In genomic region chr3:70990190-70990589, GRCh38 we compare ENCODE assay signal across 12 cellular contexts.
DNase-seq lines count a peak whose midpoint lies in the region; ATAC-seq and TF ChIP-seq lines count a peak whose summit lies in the region.
"Had no signal": no experiment of that assay in that cellular context is flagged by ENCODE, and none has a peak within 500 bp of the region (broad histone marks: within the 10 kb centered on the region; RNA-seq: fewer than 3 reads in every experiment).

No MANE protein-coding gene starts in this region.

- H3K4me1 ChIP-seq in IMR-90 (ENCODE audit: control insufficient read depth, insufficient read depth, low read length) (peaks cover 23% of the 10 kb centered on the region), ascending aorta (peaks cover 14 to 79% of the 10 kb centered on the region in 2 donors), psoas muscle (peaks cover 44% of the 10 kb centered on the region)

- no peaks in the 10 kb centered on the region for H4K20me1 ChIP-seq in IMR-90 (ENCODE audit: insufficient read depth, low read length)

- H2AK5ac ChIP-seq in IMR-90 (ENCODE audit: low read depth, low read length): no peak overlapping the region

- peak overlapping the region; percentile 8 for H3K27ac ChIP-seq in CD4-positive, alpha-beta T cell (ENCODE audit: low read depth, low read length)
- H3K27ac ChIP-seq in IMR-90 (ENCODE audit: insufficient read depth, low read length) (peak overlapping the region; percentile 22; the same call in 1 of the 2 replicates), ascending aorta (peak overlapping the region; percentile 79 to 82), psoas muscle (peak overlapping the region; percentile 25)

- H3K9me1 ChIP-seq in IMR-90 (ENCODE audit: insufficient read depth, low read length): peaks cover 15% of the 10 kb centered on the region; the same call in 1 of the 2 replicates

- H3K9me3 Mint-ChIP-seq in CD4-positive, alpha-beta T cell: peaks cover 3% of the 10 kb centered on the region

- H3K56ac ChIP-seq in IMR-90 (ENCODE audit: extremely low read depth, insufficient read depth, low read length): no peak overlapping the region

- no peak overlapping the region for H3K4me2 ChIP-seq in IMR-90 (ENCODE audit: low read depth, low read length)

- dilution Hi-C loops in IMR-90 (cut with HindIII; ENCODE audit: low sequenced_read_pairs, unreplicated experiment): no loop called here

- TF ChIP-seq RAD21 in IMR-90 (IDR thresholded peaks at IDR 0.05; ENCODE audit: low read length): no peak

- no peak overlapping the region for H2AFZ ChIP-seq in IMR-90 (replicated peaks; ENCODE audit: low read length, poor library complexity)

- WGBS in IMR-90 (ENCODE audit: extremely low coverage in 2 of 2, insufficient read length in 1 of 2), 2 experiments: no CpG with 5 or more reads among the region's 2 CpGs
- WGBS in psoas muscle, 3 donors: 88 to 94% (median 94%) methylated on average over 2 of the region's 2 CpGs

- H3K23ac ChIP-seq in IMR-90 (ENCODE audit: low read depth, low read length): peak overlapping the region; percentile 29; the same call in 1 of the 2 replicates

- no peak overlapping the region for H2AK9ac ChIP-seq in IMR-90 (replicated peaks; ENCODE audit: low read depth, low read length, poor library complexity)

- H4K8ac ChIP-seq in IMR-90 (ENCODE audit: low read depth in 2 of 2, low read length in 2 of 2): peak overlapping the region; percentile 46 to 84; a peak in 3 of 4 replicates

- H3K4me1 Mint-ChIP-seq in CD4-positive, alpha-beta T cell (ENCODE audit: low read depth): peaks cover 90% of the 10 kb centered on the region

- CTCF ChIA-PET in CD4-positive, alpha-beta T cell (lab: Charles Lee): interaction anchor here (0.6 to 1.1 kb wide), 2 partner anchors 13 to 71 kb away, joined by 3 read pairs; no protein-coding TSS in a partner anchor
- CTCF ChIA-PET in IMR-90 (lab: Yijun Ruan, JAX): interaction anchor here (0.6 kb wide), 1 partner anchor 22 kb away, joined by 4 read pairs; no protein-coding TSS in a partner anchor

- in situ Hi-C loops in IMR-90 (cut with MboI; ENCODE audit: low sequenced_read_pairs): loop anchor here (10.0 kb wide), 1 partner anchor 595 kb away; the partner anchor contains the start of gene FOXP1

- H4K5ac ChIP-seq in IMR-90 (ENCODE audit: low read depth, low read length): peak overlapping the region; percentile 85

- peaks cover 100% of the 10 kb centered on the region for H3K36me3 Mint-ChIP-seq in CD4-positive, alpha-beta T cell (ENCODE audit: low read depth)

- peak; percentile 50 for ATAC-seq in CD4-positive, alpha-beta T cell (ENCODE audit: poor library complexity)
- ATAC-seq in IMR-90 (ENCODE audit: low read depth) (no peak), psoas muscle (no peak), GM21367 (IDR thresholded peaks at IDR 0.05; ENCODE audit: unreplicated experiment) (no peak)
- ATAC-seq: foreskin keratinocyte had no signal

- TF ChIP-seq POLR2A in IMR-90 (IDR thresholded peaks at IDR 0.05; ENCODE audit: low read depth, low read length): no peak

- H3K27ac Mint-ChIP-seq in CD4-positive, alpha-beta T cell: peak overlapping the region; percentile 89

- intact Hi-C loops in CD4-positive, alpha-beta T cell (cut with DNase I, micrococcal nuclease): loop anchor here in 1 of 2 experiments (2.0 kb wide), 1 partner anchor 17 kb away; no protein-coding TSS in a partner anchor
- intact Hi-C loops in IMR-90 (cut with micrococcal nuclease): no loop called here
- intact Hi-C loops in ascending aorta (cut with DNase I): loop anchor here (5.0 kb wide), 1 partner anchor 257 kb away; no protein-coding TSS in a partner anchor
- intact Hi-C loops in psoas muscle (cut with DNase I): no loop called here

- peak overlapping the region; percentile 87; the same call in 1 of the 2 replicates for H3K18ac ChIP-seq in IMR-90 (ENCODE audit: low read depth, low read length)

- no peaks in the 10 kb centered on the region for H3K9me3 ChIP-seq in CD4-positive, alpha-beta T cell (ENCODE audit: control insufficient read depth, low read length)
- H3K9me3 ChIP-seq in IMR-90 (ENCODE audit: control insufficient read depth, insufficient read depth, low read length) (no peaks in the 10 kb centered on the region), ascending aorta (no peaks in the 10 kb centered on the region), psoas muscle (no peaks in the 10 kb centered on the region)

- H2BK20ac ChIP-seq in IMR-90 (ENCODE audit: low read depth, low read length): peak overlapping the region; percentile 47; the same call in 1 of the 2 replicates

- H2BK5ac ChIP-seq in IMR-90 (ENCODE audit: low read depth, low read length, poor library complexity, severe bottlenecking): peak overlapping the region; percentile 81

- H3K27me3 Mint-ChIP-seq in CD4-positive, alpha-beta T cell: no peaks in the 10 kb centered on the region

- H2BK15ac ChIP-seq in IMR-90 (ENCODE audit: low read depth, low read length): peak overlapping the region; percentile 69; the same call in 1 of the 3 replicates

- peak overlapping the region; percentile 50; the same call in 1 of the 2 replicates for H2BK120ac ChIP-seq in IMR-90 (ENCODE audit: low read depth, low read length)

- BruUV-seq in IMR-90 (replicated peaks; lab: Mats Ljungman, UMichigan): no TSS peak

- no peak overlapping the region for H3K9ac ChIP-seq in IMR-90 (ENCODE audit: low read depth, low read length)

- H3K79me1 ChIP-seq in IMR-90 (ENCODE audit: low read depth in 1 of 2, low read length in 2 of 2): peaks cover 58 to 85% of the 10 kb centered on the region in 2 experiments

- H3K4me3 Mint-ChIP-seq in CD4-positive, alpha-beta T cell: peak overlapping the region; percentile 48

- no peak for DNase-seq in CD4-positive, alpha-beta T cell
- DNase-seq in IMR-90 (no peak), ascending aorta (ENCODE audit: low spot score in 2 of 2) (no peak), psoas muscle (no peak), NCI-H128 (lab: John Stamatoyannopoulos, UW; ENCODE audit: unreplicated experiment) (no peak), COLO668 (lab: John Stamatoyannopoulos, UW; ENCODE audit: unreplicated experiment) (no peak), DMS53 (lab: John Stamatoyannopoulos, UW) (no peak)
- DNase-seq: foreskin keratinocyte; NCI-H510A; RPMI8226; stimulated activated CD4-positive, alpha-beta T cell treated with anti-CD3 and anti-CD28 coated beads, Interleukin-1b, Interleukin-23, amount 100 ng/mL, for 48 hours had no signal

- H3K4me3 ChIP-seq in IMR-90 (ENCODE audit: insufficient read depth, low read depth, low read length) (no peak overlapping the region), ascending aorta (no peak overlapping the region), psoas muscle (no peak overlapping the region)

- no peaks in the 10 kb centered on the region for H3K27me3 ChIP-seq in CD4-positive, alpha-beta T cell (ENCODE audit: control insufficient read depth, insufficient read depth, low read length)
- H3K27me3 ChIP-seq in IMR-90 (ENCODE audit: control insufficient read depth, insufficient read depth, low read length): no peaks in the 10 kb centered on the region
- H3K27me3 ChIP-seq in ascending aorta: no peaks in the 10 kb centered on the region
- no peaks in the 10 kb centered on the region for H3K27me3 ChIP-seq in psoas muscle (ENCODE audit: insufficient read depth in 3 of 3, low read length in 2 of 3)
- H3K27me3 ChIP-seq: foreskin keratinocyte had no signal

- H4K91ac ChIP-seq in IMR-90 (ENCODE audit: insufficient read depth, low read depth, low read length): no peak overlapping the region

- TF ChIP-seq CTCF in CD4-positive, alpha-beta T cell (IDR thresholded peaks at IDR 0.05): no peak
- TF ChIP-seq CTCF in IMR-90 (conservative IDR thresholded peaks at IDR 0.05; ENCODE audit: low read depth, low read length): no peak
- no peak for TF ChIP-seq CTCF in ascending aorta (IDR thresholded peaks at IDR 0.05)
- no peak for TF ChIP-seq CTCF in psoas muscle (IDR thresholded peaks at IDR 0.05)

- POLR2A ChIA-PET in CD4-positive, alpha-beta T cell (lab: Charles Lee): interaction anchor here (0.6 to 1.4 kb wide), 6 partner anchors 12 to 595 kb away, joined by 3 to 5 read pairs (median 3); partner anchors contain the start of gene FOXP1
- POLR2A ChIA-PET in IMR-90 (lab: Charles Lee; ENCODE audit: unreplicated experiment): no interaction called here

- no peak overlapping the region for H3K14ac ChIP-seq in IMR-90 (replicated peaks; ENCODE audit: low read depth, low read length)

- H3K36me3 ChIP-seq in IMR-90 (ENCODE audit: control insufficient read depth, insufficient read depth, low read length) (peaks cover 42% of the 10 kb centered on the region), ascending aorta (peaks cover 11 to 35% of the 10 kb centered on the region in 2 donors), psoas muscle (ENCODE audit: insufficient read depth in 1 of 2, low read depth in 1 of 2) (peaks cover 2 to 30% of the 10 kb centered on the region in 2 donors)

- no peak overlapping the region; the same call in 1 of the 2 replicates for H3K4ac ChIP-seq in IMR-90 (ENCODE audit: low read depth, low read length)

TF ChIP-seq in IMR-90, 13 proteins besides CTCF, POLR2A, EP300 and RAD21:
- TF ChIP-seq BHLHE40 (IDR thresholded peaks at IDR 0.05; ENCODE audit: low read depth, low read length) (no peak), MAFK (IDR thresholded peaks at IDR 0.05; ENCODE audit: low read depth, low read length) (no peak), NFE2L2 (IDR thresholded peaks at IDR 0.05; ENCODE audit: low read depth, low read length) (no peak), FOS (IDR thresholded peaks at IDR 0.05; ENCODE audit: low read depth, low read length) (no peak), RFX5 (IDR thresholded peaks at IDR 0.05; ENCODE audit: low read depth, low read length) (no peak), CEBPB (IDR thresholded peaks at IDR 0.05; ENCODE audit: low read depth, low read length) (no peak), CHD1 (IDR thresholded peaks at IDR 0.05; ENCODE audit: low read depth, low read length) (no peak), RCOR1 (IDR thresholded peaks at IDR 0.05; ENCODE audit: insufficient replicate concordance, low read length) (no peak)
- TF ChIP-seq, protein P1, sequence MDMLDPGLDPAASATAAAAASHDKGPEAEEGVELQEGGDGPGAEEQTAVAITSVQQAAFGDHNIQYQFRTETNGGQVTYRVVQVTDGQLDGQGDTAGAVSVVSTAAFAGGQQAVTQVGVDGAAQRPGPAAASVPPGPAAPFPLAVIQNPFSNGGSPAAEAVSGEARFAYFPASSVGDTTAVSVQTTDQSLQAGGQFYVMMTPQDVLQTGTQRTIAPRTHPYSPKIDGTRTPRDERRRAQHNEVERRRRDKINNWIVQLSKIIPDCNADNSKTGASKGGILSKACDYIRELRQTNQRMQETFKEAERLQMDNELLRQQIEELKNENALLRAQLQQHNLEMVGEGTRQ (IDR thresholded peaks at IDR 0.05; ENCODE audit: low read depth, low read length): no peak
TF ChIP-seq in IMR-90: peak in this region for 0.

Comparison
In these comparisons a context has a peak if more than half of its experiments do, and no peak if none do; other contexts are left out.
1. H3K27ac ChIP-seq: peak in every context shown above with its lines; median percentile 80 in ascending aorta; 25 in psoas muscle; 22 in IMR-90; 8 in CD4-positive, alpha-beta T cell.